In the genomic region with DNA sequence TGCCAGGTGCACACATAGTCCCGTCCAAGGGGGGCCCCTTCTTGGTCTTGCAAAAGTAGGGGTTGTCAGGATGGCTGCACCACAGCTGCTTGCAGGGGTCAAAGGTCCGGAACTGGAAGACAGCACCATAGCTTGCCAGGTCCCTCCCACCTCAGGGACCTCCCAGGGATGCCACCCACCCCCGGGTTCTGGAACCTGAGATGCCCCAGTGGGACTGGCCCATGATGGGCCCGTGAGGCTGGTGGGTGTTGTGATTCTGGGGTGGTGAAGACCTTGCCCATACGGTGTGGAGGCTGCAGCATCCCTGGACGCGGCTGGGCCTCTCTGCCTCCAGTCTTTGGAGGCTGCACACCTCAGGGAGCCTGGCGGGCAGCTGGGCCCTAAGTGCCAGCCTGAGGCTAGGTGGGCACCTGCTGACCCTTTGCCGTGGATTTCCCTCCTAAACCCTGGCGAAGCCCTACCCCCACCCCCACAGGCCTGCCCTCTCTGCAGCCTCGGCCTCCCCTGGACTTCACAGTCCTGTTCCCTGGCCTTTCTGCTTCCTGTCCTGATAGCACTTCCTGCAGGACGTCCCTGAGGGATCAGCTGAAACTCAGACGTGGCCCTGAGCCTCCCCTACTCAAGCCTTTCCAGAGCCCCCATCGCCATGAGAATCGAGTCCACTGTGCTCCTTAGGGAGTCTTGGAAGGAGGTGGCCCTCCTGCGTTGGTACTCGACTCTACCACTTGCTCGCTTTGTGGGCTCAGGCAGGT, we compare ENCODE assay signal across 25 cellular contexts.
DNase-seq lines count a peak whose midpoint lies in the region; ATAC-seq, FAIRE-seq and TF ChIP-seq lines count a peak whose summit lies in the region.
"Had no signal": no experiment of that assay in that cellular context is flagged by ENCODE, and none has a peak within 500 bp of the region (broad histone marks: within the 10 kb centered on the region; RNA-seq: fewer than 3 reads in every experiment).

No MANE protein-coding gene starts in this region.

- H3K9ac ChIP-seq in kidney (ENCODE audit: low read length in 2 of 2): no peak overlapping the region

- H3K4me1 ChIP-seq in kidney (ENCODE audit: control insufficient read depth in 1 of 2, insufficient read depth in 1 of 2, low read depth in 1 of 2, low read length in 2 of 2): no peaks in the 10 kb centered on the region

- FAIRE-seq in kidney (lab: Jason Lieb, UNC): no peak
- FAIRE-seq: GM19239, RCC 7860 had no signal

- no peak overlapping the region for H3K27ac Mint-ChIP-seq in WTC11
- H3K27ac Mint-ChIP-seq in stimulated activated naive CD8-positive, alpha-beta T cell treated with anti-CD3 and anti-CD28 coated beads, Interleukin-15, amount 100 ng/mL, for 72 hours: no peak overlapping the region

- H3K36me3 ChIP-seq in kidney (ENCODE audit: control insufficient read depth in 1 of 2, insufficient read depth in 2 of 2, low read length in 2 of 2): no peaks in the 10 kb centered on the region

- H3K9me3 Mint-ChIP-seq in WTC11: no peaks in the 10 kb centered on the region
- no peaks in the 10 kb centered on the region for H3K9me3 Mint-ChIP-seq in stimulated activated naive CD8-positive, alpha-beta T cell treated with anti-CD3 and anti-CD28 coated beads, Interleukin-15, amount 100 ng/mL, for 72 hours
- H3K9me3 Mint-ChIP-seq: CD8-positive, alpha-beta memory T cell; IgD-negative memory B cell had no signal

- TF ChIP-seq CTCF in WTC11 (IDR thresholded peaks at IDR 0.05) (no peak), kidney (IDR thresholded peaks at IDR 0.05; ENCODE audit: borderline replicate concordance, extremely low read depth, insufficient read depth) (no peak)

- H3K4me3 Mint-ChIP-seq in WTC11: no peak overlapping the region
- no peak overlapping the region for H3K4me3 Mint-ChIP-seq in stimulated activated naive CD8-positive, alpha-beta T cell treated with anti-CD3 and anti-CD28 coated beads, Interleukin-15, amount 100 ng/mL, for 72 hours
- H3K4me3 Mint-ChIP-seq: CD8-positive, alpha-beta memory T cell; IgD-negative memory B cell had no signal

- CTCF ChIA-PET in WTC11 (lab: Charles Lee): interaction anchor here (1.7 kb wide), 1 partner anchor 8 kb away, joined by 5 read pairs; no protein-coding TSS in a partner anchor

- H3K4me3 ChIP-seq in kidney (ENCODE audit: low read length in 2 of 2): no peak overlapping the region
- H3K4me3 ChIP-seq: SK-N-MC had no signal

- no peaks in the 10 kb centered on the region for H3K4me1 Mint-ChIP-seq in WTC11
- peaks cover 5% of the 10 kb centered on the region for H3K4me1 Mint-ChIP-seq in stimulated activated naive CD8-positive, alpha-beta T cell treated with anti-CD3 and anti-CD28 coated beads, Interleukin-15, amount 100 ng/mL, for 72 hours
- H3K4me1 Mint-ChIP-seq: CD8-positive, alpha-beta memory T cell; IgD-negative memory B cell had no signal

- no peaks in the 10 kb centered on the region for H3K36me3 Mint-ChIP-seq in WTC11
- H3K36me3 Mint-ChIP-seq: CD8-positive, alpha-beta memory T cell; IgD-negative memory B cell had no signal

- ATAC-seq in WTC11 (no peak), sciatic nerve (no peak)
- no peak for ATAC-seq in stimulated activated naive CD8-positive, alpha-beta T cell treated with anti-CD3 and anti-CD28 coated beads, Interleukin-15, amount 100 ng/mL, for 72 hours

- intact Hi-C loops in kidney (cut with DNase I): no loop called here
- intact Hi-C loops in sciatic nerve (cut with DNase I): no loop called here

- no peak overlapping the region for H3K27ac ChIP-seq in kidney (ENCODE audit: low read depth in 2 of 2, low read length in 2 of 2)
- H3K27ac ChIP-seq: SK-N-MC had no signal

- DNase-seq in activated effector memory CD4-positive, alpha-beta T cell treated with anti-CD3 and anti-CD28 coated beads, Interleukin-2, amount 50 U/mL, for 16 hours: peak; percentile 51
- no peak for DNase-seq in activated effector memory CD4-positive, alpha-beta T cell treated with Interleukin-2 at 50 U/mL for 16 hours
- DNase-seq in WTC11 (ENCODE audit: low spot score) (peak; percentile 5), kidney (peak; percentile 46), sciatic nerve (ENCODE audit: low spot score) (peak; percentile 49), DMS79 treated with DMSO at 0.1 percent for 48 hours (lab: John Stamatoyannopoulos, UW) (no peak), NCI-H524 treated with DMSO at 0.1 percent for 48 hours (lab: John Stamatoyannopoulos, UW) (no peak)
- DNase-seq in stimulated activated naive CD8-positive, alpha-beta T cell treated with anti-CD3 and anti-CD28 coated beads, Interleukin-15, amount 100 ng/mL, for 72 hours: no peak
- DNase-seq: 8988T; C1 segment of cervical spinal cord; CD8-positive, alpha-beta memory T cell; DMS53; EL; GF-D8; MV-4-11; NCI-H1105 treated with DMSO at 0.1 percent for 48 hours; NCI-H2029 treated with DMSO at 0.1 percent for 48 hours; NCI-H2171 treated with DMSO at 0.1 percent for 48 hours; NCI-H526; OCI-M1; SHP77 had no signal

- POLR2A ChIA-PET in WTC11 (lab: Charles Lee): no interaction called here

- no peaks in the 10 kb centered on the region for H3K27me3 Mint-ChIP-seq in WTC11 (ENCODE audit: low read depth)
- no peaks in the 10 kb centered on the region for H3K27me3 Mint-ChIP-seq in stimulated activated naive CD8-positive, alpha-beta T cell treated with anti-CD3 and anti-CD28 coated beads, Interleukin-15, amount 100 ng/mL, for 72 hours
- H3K27me3 Mint-ChIP-seq: IgD-negative memory B cell had no signal

- no peaks in the 10 kb centered on the region for H3K9me3 ChIP-seq in kidney (ENCODE audit: control insufficient read depth in 1 of 2, low read length in 2 of 2)

TF ChIP-seq in WTC11, 78 proteins besides CTCF, POLR2A, EP300 and RAD21:
- TF ChIP-seq ETV6 (CRISPR knock-in tag; IDR thresholded peaks at IDR 0.05): no peak
- no peak for TF ChIP-seq HMGA2 (CRISPR knock-in tag; IDR thresholded peaks at IDR 0.05)
- no peak for TF ChIP-seq TEAD4 (CRISPR knock-in tag; IDR thresholded peaks at IDR 0.05)
- TF ChIP-seq SOX15 (CRISPR knock-in tag; IDR thresholded peaks at IDR 0.05): no peak
- no peak for TF ChIP-seq ZNF138 (CRISPR knock-in tag; conservative IDR thresholded peaks at IDR 0.05)
- TF ChIP-seq NFYB (CRISPR knock-in tag; conservative IDR thresholded peaks at IDR 0.05; ENCODE audit: low read depth): no peak
- TF ChIP-seq NR1H2 (CRISPR knock-in tag; IDR thresholded peaks at IDR 0.05): no peak
- TF ChIP-seq FOXK1 (CRISPR knock-in tag; IDR thresholded peaks at IDR 0.05): no peak
- no peak for TF ChIP-seq KAT7 (CRISPR knock-in tag; IDR thresholded peaks at IDR 0.05; ENCODE audit: borderline replicate concordance)
- TF ChIP-seq NFE2L1 (CRISPR knock-in tag; IDR thresholded peaks at IDR 0.05): no peak
- no peak for TF ChIP-seq GABPB1 (CRISPR knock-in tag; IDR thresholded peaks at IDR 0.05)
- TF ChIP-seq, protein P1, sequence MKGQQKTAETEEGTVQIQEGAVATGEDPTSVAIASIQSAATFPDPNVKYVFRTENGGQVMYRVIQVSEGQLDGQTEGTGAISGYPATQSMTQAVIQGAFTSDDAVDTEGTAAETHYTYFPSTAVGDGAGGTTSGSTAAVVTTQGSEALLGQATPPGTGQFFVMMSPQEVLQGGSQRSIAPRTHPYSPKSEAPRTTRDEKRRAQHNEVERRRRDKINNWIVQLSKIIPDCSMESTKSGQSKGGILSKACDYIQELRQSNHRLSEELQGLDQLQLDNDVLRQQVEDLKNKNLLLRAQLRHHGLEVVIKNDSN (CRISPR knock-in tag; IDR thresholded peaks at IDR 0.05): no peak
- TF ChIP-seq, protein P2, sequence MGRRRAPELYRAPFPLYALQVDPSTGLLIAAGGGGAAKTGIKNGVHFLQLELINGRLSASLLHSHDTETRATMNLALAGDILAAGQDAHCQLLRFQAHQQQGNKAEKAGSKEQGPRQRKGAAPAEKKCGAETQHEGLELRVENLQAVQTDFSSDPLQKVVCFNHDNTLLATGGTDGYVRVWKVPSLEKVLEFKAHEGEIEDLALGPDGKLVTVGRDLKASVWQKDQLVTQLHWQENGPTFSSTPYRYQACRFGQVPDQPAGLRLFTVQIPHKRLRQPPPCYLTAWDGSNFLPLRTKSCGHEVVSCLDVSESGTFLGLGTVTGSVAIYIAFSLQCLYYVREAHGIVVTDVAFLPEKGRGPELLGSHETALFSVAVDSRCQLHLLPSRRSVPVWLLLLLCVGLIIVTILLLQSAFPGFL (CRISPR knock-in tag; IDR thresholded peaks at IDR 0.05; ENCODE audit: borderline replicate concordance): no peak
- TF ChIP-seq IRF2 (CRISPR knock-in tag; IDR thresholded peaks at IDR 0.05; ENCODE audit: borderline replicate concordance, low read depth): no peak
- TF ChIP-seq OVOL2 (CRISPR knock-in tag; IDR thresholded peaks at IDR 0.05; ENCODE audit: borderline replicate concordance): no peak

Comparison
In these comparisons a context has a peak if more than half of its experiments do, and no peak if none do; other contexts are left out.
1. DNase-seq: peak in activated effector memory CD4-positive, alpha-beta T cell treated with anti-CD3 and anti-CD28 coated beads, Interleukin-2, amount 50 U/mL, for 16 hours (single experiment), WTC11 (single experiment), kidney (single experiment) and sciatic nerve (single experiment); none in activated effector memory CD4-positive, alpha-beta T cell treated with Interleukin-2 at 50 U/mL for 16 hours (single experiment), DMS79 treated with DMSO at 0.1 percent for 48 hours (single experiment), stimulated activated naive CD8-positive, alpha-beta T cell treated with anti-CD3 and anti-CD28 coated beads, Interleukin-15, amount 100 ng/mL, for 72 hours (0 of 2) and NCI-H524 treated with DMSO at 0.1 percent for 48 hours (single experiment).